ENCODE assay signal across 8 cellular contexts in the genomic region with DNA sequence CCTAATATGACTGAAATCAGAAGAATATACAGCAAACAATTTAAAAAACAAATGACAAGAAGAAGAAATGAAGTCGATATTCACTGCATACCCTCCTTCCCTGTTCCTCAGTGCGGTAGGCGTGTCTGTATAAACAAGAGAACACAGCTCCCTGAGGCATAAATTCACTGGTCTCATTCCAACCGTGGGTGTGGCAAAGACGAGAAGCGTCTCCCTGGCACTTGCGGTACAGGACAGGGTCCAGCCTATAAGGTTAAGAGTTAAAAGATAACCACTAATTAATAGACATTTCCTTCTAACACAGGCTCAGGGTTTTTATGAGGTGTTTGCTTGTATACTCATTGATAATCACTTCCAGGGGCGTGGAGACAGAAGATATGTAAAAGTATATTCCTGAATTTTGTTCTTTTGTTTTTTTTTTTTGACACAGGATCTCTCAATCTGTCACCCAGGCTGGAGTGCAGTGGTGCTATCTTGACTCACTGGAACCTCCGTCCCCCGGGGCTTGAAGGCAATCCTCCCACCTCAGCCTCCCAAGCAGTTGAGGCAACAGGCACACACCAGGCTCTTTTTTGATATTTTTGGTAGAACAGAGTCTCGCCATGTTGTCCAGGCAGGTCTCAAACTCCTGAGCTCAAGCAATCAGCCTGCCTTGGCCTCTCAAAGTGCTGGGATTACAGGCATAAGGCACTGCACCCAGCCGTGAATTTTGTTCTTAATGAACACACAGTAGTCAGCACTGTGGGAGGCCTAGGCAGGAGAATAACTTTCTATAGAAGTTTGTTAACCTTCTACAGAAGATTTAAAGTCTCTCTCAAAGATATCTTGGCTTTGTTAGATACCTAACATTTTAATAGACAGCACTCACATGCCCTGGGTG. TPM values are rescaled to one million over a fixed set of nuclear protein-coding genes. Genes with fewer than 3 reads are reported as not detected.
DNase-seq lines count a peak whose midpoint lies in the region; ATAC-seq lines count a peak whose summit lies in the region.

No MANE protein-coding gene starts in this region.

- H3K36me3 Mint-ChIP-seq in stimulated activated effector memory CD8-positive, alpha-beta T cell treated with anti-CD3 and anti-CD28 coated beads, Interleukin-12 subunit alpha, Interleukin-12 subunit beta, amount 100 ng/mL, for 72 hours, result peaks cover 96% of the 10 kb centered on the region
- peaks cover 53% of the 10 kb centered on the region for H3K36me3 Mint-ChIP-seq in stimulated activated memory B cell treated with anti-CD40 and anti-IgM and Interleukin-4, amounts not matched to agents 10 μg/mL and 1 μg/mL and 100 μg/mL, for 72 hours

- no peaks in the 10 kb centered on the region for H3K4me1 Mint-ChIP-seq in stimulated activated effector memory CD8-positive, alpha-beta T cell treated with anti-CD3 and anti-CD28 coated beads, Interleukin-12 subunit alpha, Interleukin-12 subunit beta, amount 100 ng/mL, for 72 hours
- H3K4me1 Mint-ChIP-seq in stimulated activated memory B cell treated with anti-CD40 and anti-IgM and Interleukin-4, amounts not matched to agents 10 μg/mL and 1 μg/mL and 100 μg/mL, for 72 hours, result no peaks in the 10 kb centered on the region

- no peak overlapping the region for H3K4me3 ChIP-seq in SK-N-MC

- no peaks in the 10 kb centered on the region for H3K9me3 Mint-ChIP-seq in stimulated activated effector memory CD8-positive, alpha-beta T cell treated with anti-CD3 and anti-CD28 coated beads, Interleukin-12 subunit alpha, Interleukin-12 subunit beta, amount 100 ng/mL, for 72 hours
- no peaks in the 10 kb centered on the region for H3K9me3 Mint-ChIP-seq in stimulated activated memory B cell treated with anti-CD40 and anti-IgM and Interleukin-4, amounts not matched to agents 10 μg/mL and 1 μg/mL and 100 μg/mL, for 72 hours

- no peak overlapping the region for H3K9ac ChIP-seq in SK-N-MC (ENCODE audit: insufficient read length)

- DNase-seq in NCI-H748 (lab: John Stamatoyannopoulos, UW; ENCODE audit: unreplicated experiment), result peak; percentile 2
- DNase-seq in NCI-H748 treated with DMSO at 0.1 percent for 48 hours (lab: John Stamatoyannopoulos, UW), result no peak
- DNase-seq in SK-N-MC (ENCODE audit: low read depth, low spot score), result no peak
- peak; percentile 43 for DNase-seq in left cardiac atrium
- no peak for DNase-seq in stimulated activated effector memory CD8-positive, alpha-beta T cell treated with anti-CD3 and anti-CD28 coated beads, Interleukin-12 subunit alpha, Interleukin-12 subunit beta, amount 100 ng/mL, for 72 hours (ENCODE audit: low spot score in 2 of 2)
- DNase-seq in NOMO-1 treated with DMSO at 0.1 percent for 48 hours (lab: John Stamatoyannopoulos, UW; ENCODE audit: unreplicated experiment), result no peak
- DNase-seq in NCI-H146 treated with DMSO at 0.1 percent for 48 hours (lab: John Stamatoyannopoulos, UW; ENCODE audit: unreplicated experiment), result no peak

- peak overlapping the region; percentile 63 for H3K27ac Mint-ChIP-seq in stimulated activated effector memory CD8-positive, alpha-beta T cell treated with anti-CD3 and anti-CD28 coated beads, Interleukin-12 subunit alpha, Interleukin-12 subunit beta, amount 100 ng/mL, for 72 hours
- H3K27ac Mint-ChIP-seq in stimulated activated memory B cell treated with anti-CD40 and anti-IgM and Interleukin-4, amounts not matched to agents 10 μg/mL and 1 μg/mL and 100 μg/mL, for 72 hours, result no peak overlapping the region

- H3K27me3 Mint-ChIP-seq in stimulated activated memory B cell treated with anti-CD40 and anti-IgM and Interleukin-4, amounts not matched to agents 10 μg/mL and 1 μg/mL and 100 μg/mL, for 72 hours, result no peaks in the 10 kb centered on the region

- H3K4me3 Mint-ChIP-seq in stimulated activated effector memory CD8-positive, alpha-beta T cell treated with anti-CD3 and anti-CD28 coated beads, Interleukin-12 subunit alpha, Interleukin-12 subunit beta, amount 100 ng/mL, for 72 hours, result no peak overlapping the region
- H3K4me3 Mint-ChIP-seq in stimulated activated memory B cell treated with anti-CD40 and anti-IgM and Interleukin-4, amounts not matched to agents 10 μg/mL and 1 μg/mL and 100 μg/mL, for 72 hours, result no peak overlapping the region

- H3K9me3 ChIP-seq in SK-N-MC (ENCODE audit: low read depth, low read length), result no peaks in the 10 kb centered on the region

- H3K36me3 ChIP-seq in SK-N-MC (ENCODE audit: insufficient read depth, low read length), result peaks cover 60% of the 10 kb centered on the region

- intact Hi-C loops in left cardiac atrium (cut with DNase I), result no loop called here

- H3K27ac ChIP-seq in SK-N-MC, result peak overlapping the region; percentile 87

- peak in 1 of 2 donors; percentile 89 for ATAC-seq in left cardiac atrium
- no peak for ATAC-seq in stimulated activated effector memory CD8-positive, alpha-beta T cell treated with anti-CD3 and anti-CD28 coated beads, Interleukin-12 subunit alpha, Interleukin-12 subunit beta, amount 100 ng/mL, for 72 hours
- ATAC-seq in stimulated activated memory B cell treated with anti-CD40 and anti-IgM and Interleukin-4, amounts not matched to agents 10 μg/mL and 1 μg/mL and 100 μg/mL, for 72 hours, result no peak

RNA-seq across cellular contexts. Expression of a gene that starts 59.1 kb away (rescaled TPM):
- under 1 TPM; 0.38 to 0.55 TPM for total RNA-seq in left cardiac atrium

Comparison
In these comparisons a context has a peak if more than half of its experiments do, and no peak if none do; other contexts are left out.
1. DNase-seq: peak in NCI-H748 (single experiment) and left cardiac atrium (single experiment); none in NCI-H748 treated with DMSO at 0.1 percent for 48 hours (single experiment), SK-N-MC (single experiment), stimulated activated effector memory CD8-positive, alpha-beta T cell treated with anti-CD3 and anti-CD28 coated beads, Interleukin-12 subunit alpha, Interleukin-12 subunit beta, amount 100 ng/mL, for 72 hours (0 of 2), NOMO-1 treated with DMSO at 0.1 percent for 48 hours (single experiment) and NCI-H146 treated with DMSO at 0.1 percent for 48 hours (single experiment).